In the genomic region with DNA sequence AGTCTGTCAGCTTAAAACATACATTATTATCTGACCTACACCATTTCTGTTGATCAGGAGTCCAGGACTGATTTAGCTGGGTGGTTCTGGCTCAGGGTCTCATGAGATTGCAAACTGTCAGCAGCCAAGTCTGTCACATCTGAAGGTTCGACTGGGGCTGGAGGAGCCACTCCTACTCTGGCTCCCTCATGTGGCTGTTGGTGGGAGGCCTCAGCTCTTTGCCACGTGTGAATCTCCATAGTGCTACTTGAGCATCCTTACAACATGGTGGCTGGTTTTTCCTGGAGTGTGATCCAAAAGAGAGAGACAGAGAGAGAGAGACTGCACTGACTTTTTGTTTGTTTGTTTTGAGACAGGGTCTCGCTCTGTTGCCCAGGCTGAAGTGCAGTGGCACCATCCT, we compare ENCODE assay signal across 19 cellular contexts.
A peak's percentile ranks its signal among the peaks of the same experiment; 100 is the strongest.
DNase-seq lines count a peak whose midpoint lies in the region; ATAC-seq and TF ChIP-seq lines count a peak whose summit lies in the region.
"Had no signal": no experiment of that assay in that cellular context is flagged by ENCODE, and none has a peak within 500 bp of the region (broad histone marks: within the 10 kb centered on the region; RNA-seq: fewer than 3 reads in every experiment).

No MANE protein-coding gene starts in this region.

- no peak for ATAC-seq in activated CD8-positive, alpha-beta T cell treated with anti-CD3 and anti-CD28 coated beads for 36 hours
- no peak for ATAC-seq in GM19467 (IDR thresholded peaks at IDR 0.05; ENCODE audit: unreplicated experiment)
- ATAC-seq: activated T-helper 17 cell treated with anti-CD3 and anti-CD28 coated beads, Interleukin-2, amount 50 U/mL, for 72 hours; naive thymus-derived CD8-positive, alpha-beta T cell; psoas muscle had no signal

- peaks cover 4% of the 10 kb centered on the region for H3K9me3 Mint-ChIP-seq in activated CD8-positive, alpha-beta T cell treated with anti-CD3 and anti-CD28 coated beads for 36 hours
- H3K9me3 Mint-ChIP-seq in neural crest cell, result no peaks in the 10 kb centered on the region
- H3K9me3 Mint-ChIP-seq: activated T-helper 17 cell treated with anti-CD3 and anti-CD28 coated beads, Interleukin-2, amount 50 U/mL, for 72 hours had no signal

- DNase-seq in activated CD4-positive, alpha-beta T cell treated with anti-CD3 and anti-CD28 coated beads for 48 hours, result peak; percentile 36
- no peak for DNase-seq in activated CD4-positive, alpha-beta T cell treated with anti-CD3 and anti-CD28 coated beads for 4 hours
- DNase-seq in activated CD8-positive, alpha-beta T cell treated with anti-CD3 and anti-CD28 coated beads for 36 hours, result peak; percentile 23
- DNase-seq in neural crest cell (ENCODE audit: low read depth, low spot score), result no peak
- DNase-seq in T-helper 2 cell, result no peak
- DNase-seq in SW480 (ENCODE audit: low spot score), result no peak
- DNase-seq: COR-L47; HCEC 1CT; head of caudate nucleus; naive thymus-derived CD8-positive, alpha-beta T cell; NCI-H187 treated with DMSO at 0.1 percent for 48 hours; NCI-H524 treated with DMSO at 0.1 percent for 48 hours; psoas muscle; spleen; SW 1271 had no signal

- CTCF ChIA-PET in activated CD8-positive, alpha-beta T cell treated with anti-CD3 and anti-CD28 coated beads for 36 hours (lab: Charles Lee), result interaction anchor here (1.0 to 4.9 kb wide), 9 partner anchors 11 to 183 kb away, joined by 3 to 42 read pairs (median 4); a partner anchor contains a TSS

- H3K27me3 Mint-ChIP-seq in activated CD8-positive, alpha-beta T cell treated with anti-CD3 and anti-CD28 coated beads for 36 hours, result peaks cover 17% of the 10 kb centered on the region
- peaks cover 37% of the 10 kb centered on the region for H3K27me3 Mint-ChIP-seq in neural crest cell (ENCODE audit: low read depth)

- intact Hi-C loops in activated CD8-positive, alpha-beta T cell treated with anti-CD3 and anti-CD28 coated beads for 36 hours (cut with micrococcal nuclease), result no loop called here

- H3K4me3 Mint-ChIP-seq in activated CD8-positive, alpha-beta T cell treated with anti-CD3 and anti-CD28 coated beads for 36 hours, result no peak overlapping the region
- no peak overlapping the region for H3K4me3 Mint-ChIP-seq in neural crest cell
- H3K4me3 Mint-ChIP-seq: activated T-helper 17 cell treated with anti-CD3 and anti-CD28 coated beads, Interleukin-2, amount 50 U/mL, for 72 hours; memory B cell; naive thymus-derived CD8-positive, alpha-beta T cell had no signal

- no peak for TF ChIP-seq RAD21 in Ishikawa (IDR thresholded peaks at IDR 0.05; ENCODE audit: low read depth)

- H3K4me1 Mint-ChIP-seq in activated CD8-positive, alpha-beta T cell treated with anti-CD3 and anti-CD28 coated beads for 36 hours (ENCODE audit: low read depth), result no peaks in the 10 kb centered on the region
- H3K4me1 Mint-ChIP-seq in neural crest cell, result no peaks in the 10 kb centered on the region
- H3K4me1 Mint-ChIP-seq: activated T-helper 17 cell treated with anti-CD3 and anti-CD28 coated beads, Interleukin-2, amount 50 U/mL, for 72 hours; memory B cell had no signal

- H3K36me3 Mint-ChIP-seq in activated CD8-positive, alpha-beta T cell treated with anti-CD3 and anti-CD28 coated beads for 36 hours (ENCODE audit: low read depth), result no peaks in the 10 kb centered on the region
- no peaks in the 10 kb centered on the region for H3K36me3 Mint-ChIP-seq in neural crest cell (ENCODE audit: low read depth)

- TF ChIP-seq CTCF in activated CD8-positive, alpha-beta T cell treated with anti-CD3 and anti-CD28 coated beads for 36 hours (IDR thresholded peaks at IDR 0.05), result no peak
- peak; percentile 16 for TF ChIP-seq CTCF in neural crest cell (conservative IDR thresholded peaks at IDR 0.05)

- TF ChIP-seq EP300 in Ishikawa (IDR thresholded peaks at IDR 0.05; ENCODE audit: borderline replicate concordance), result no peak

- POLR2A ChIA-PET in activated CD8-positive, alpha-beta T cell treated with anti-CD3 and anti-CD28 coated beads for 36 hours (lab: Charles Lee), result no interaction called here

- H3K27ac Mint-ChIP-seq in activated CD8-positive, alpha-beta T cell treated with anti-CD3 and anti-CD28 coated beads for 36 hours, result no peak overlapping the region
- H3K27ac Mint-ChIP-seq in neural crest cell (ENCODE audit: unreplicated experiment), result no peak overlapping the region
- H3K27ac Mint-ChIP-seq: activated T-helper 17 cell treated with anti-CD3 and anti-CD28 coated beads, Interleukin-2, amount 50 U/mL, for 72 hours; memory B cell; naive thymus-derived CD8-positive, alpha-beta T cell had no signal

TF ChIP-seq in Ishikawa, 13 proteins besides CTCF, POLR2A, EP300 and RAD21:
- 0 out of 2 replicates have a peak, but pooled peaks have one; percentile 42 for TF ChIP-seq YY1 (IDR thresholded peaks at IDR 0.05; ENCODE audit: low read depth)
- TF ChIP-seq, protein P1, sequence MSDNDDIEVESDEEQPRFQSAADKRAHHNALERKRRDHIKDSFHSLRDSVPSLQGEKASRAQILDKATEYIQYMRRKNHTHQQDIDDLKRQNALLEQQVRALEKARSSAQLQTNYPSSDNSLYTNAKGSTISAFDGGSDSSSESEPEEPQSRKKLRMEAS (IDR thresholded peaks at IDR 0.05), result no peak
- TF ChIP-seq CREB1 (IDR thresholded peaks at IDR 0.05; ENCODE audit: low read depth), result no peak

Comparison
In these comparisons a context has a peak if more than half of its experiments do, and no peak if none do; other contexts are left out.
1. DNase-seq: peak in activated CD4-positive, alpha-beta T cell treated with anti-CD3 and anti-CD28 coated beads for 48 hours (single experiment) and activated CD8-positive, alpha-beta T cell treated with anti-CD3 and anti-CD28 coated beads for 36 hours (single experiment); none in activated CD4-positive, alpha-beta T cell treated with anti-CD3 and anti-CD28 coated beads for 4 hours (0 of 2), neural crest cell (single experiment), T-helper 2 cell (0 of 5) and SW480 (single experiment).